In genomic region chr11:76825726-76826396, GRCh38 we compare ENCODE assay signal across 15 cellular contexts. TPM values are rescaled to one million over a fixed set of nuclear protein-coding genes. Genes with fewer than 3 reads are reported as not detected.
DNase-seq lines count a peak whose midpoint lies in the region; ATAC-seq, FAIRE-seq and TF ChIP-seq lines count a peak whose summit lies in the region.
"Had no signal": no experiment of that assay in that cellular context is flagged by ENCODE, and none has a peak within 500 bp of the region (broad histone marks: within the 10 kb centered on the region; RNA-seq: fewer than 3 reads in every experiment).

No MANE protein-coding gene starts in this region.

- H3K79me2 ChIP-seq in Loucy (ENCODE audit: insufficient read depth, low read length) = no peaks in the 10 kb centered on the region

- peaks cover 13% of the 10 kb centered on the region for H3K4me1 Mint-ChIP-seq in mesothelial cell of epicardium

- DNase-seq in mesothelial cell of epicardium (ENCODE audit: low spot score in 2 of 2, unreplicated experiment in 2 of 2) = no peak
- no peak for DNase-seq in activated CD4-positive, alpha-beta T cell treated with anti-CD3 and anti-CD28 coated beads for 4 hours
- no peak for DNase-seq in pancreas
- no peak for DNase-seq in pons (ENCODE audit: low spot score)
- DNase-seq: activated CD4-positive, alpha-beta T cell treated with anti-CD3 and anti-CD28 coated beads, Interleukin-2, amount 50 U/mL, for 48 hours; effector memory CD8-positive, alpha-beta T cell; Karpas-422; NCI-H1694 had no signal

- H3K27me3 Mint-ChIP-seq in mesothelial cell of epicardium (ENCODE audit: low read depth) = no peaks in the 10 kb centered on the region

- H3K9me3 ChIP-seq in BLaER1 (peaks cover 13% of the 10 kb centered on the region; the same call in 1 of the 2 replicates), Loucy (ENCODE audit: insufficient read depth, low read depth, low read length) (no peaks in the 10 kb centered on the region), pancreas (no peaks in the 10 kb centered on the region)

- WGBS in pancreas, 2 donors = 81 to 96% methylated on average over 1 of the region's 1 CpG

- H3K9ac ChIP-seq in BLaER1 (no peak overlapping the region), Loucy (ENCODE audit: low read depth, low read length, poor library complexity, severe bottlenecking) (no peak overlapping the region)

- H3K4me2 ChIP-seq in BLaER1 (peak overlapping the region; percentile 25; the same call in 1 of the 2 replicates), Loucy (ENCODE audit: low read depth, low read length, poor library complexity, severe bottlenecking) (peak overlapping the region; percentile 0)

- H3K36me3 ChIP-seq in BLaER1 (no peaks in the 10 kb centered on the region), Loucy (ENCODE audit: insufficient read depth, low read length) (no peaks in the 10 kb centered on the region), pancreas (no peaks in the 10 kb centered on the region)

- H3K27ac Mint-ChIP-seq in mesothelial cell of epicardium = peak overlapping the region; percentile 11
- H3K27ac Mint-ChIP-seq: activated T-helper 1 cell treated with anti-CD3 and anti-CD28 coated beads, Interleukin-12 subunit alpha, Interleukin-12 subunit beta, Interleukin-2, Interleukin-4 antibody, amounts not matched to agents 30 ng/mL and 10 ng/mL and 1 ng/mL, durations not matched to agents 14 hours and 24 hours and 36 hours; effector memory CD8-positive, alpha-beta T cell had no signal

- peaks cover 1% of the 10 kb centered on the region for H3K36me3 Mint-ChIP-seq in mesothelial cell of epicardium
- H3K36me3 Mint-ChIP-seq: natural killer cell treated with Interleukin-12 subunit alpha and Interleukin-12 subunit beta and Interleukin-15 and Interleukin-18, amount 100 ng/mL, for 72 hours had no signal

- no peak for FAIRE-seq in pancreas (lab: Jason Lieb, UNC)
- FAIRE-seq: D721Med had no signal

- no peak for ATAC-seq in pancreas
- ATAC-seq: effector memory CD8-positive, alpha-beta T cell; natural killer cell treated with Interleukin-12 subunit alpha and Interleukin-12 subunit beta and Interleukin-15 and Interleukin-18, amount 100 ng/mL, for 72 hours had no signal

- H3F3A ChIP-seq in Loucy (ENCODE audit: low read depth) = no peaks in the 10 kb centered on the region

- H3K27me3 ChIP-seq in BLaER1 = no peaks in the 10 kb centered on the region
- H3K27me3 ChIP-seq in Loucy (ENCODE audit: insufficient read depth, low read length, poor library complexity, severe bottlenecking) = no peaks in the 10 kb centered on the region
- H3K27me3 ChIP-seq in pancreas = no peaks in the 10 kb centered on the region

- H3K4me1 ChIP-seq in BLaER1 = peaks cover 8% of the 10 kb centered on the region
- peaks cover 6% of the 10 kb centered on the region for H3K4me1 ChIP-seq in Loucy (ENCODE audit: insufficient read depth, low read length, poor library complexity, severe bottlenecking)
- H3K4me1 ChIP-seq in pancreas = no peaks in the 10 kb centered on the region

- H3K9me2 ChIP-seq in Loucy (replicated peaks; ENCODE audit: low read depth, low read length) = no peaks in the 10 kb centered on the region

- no peak for TF ChIP-seq CTCF in Loucy (conservative IDR thresholded peaks at IDR 0.05; ENCODE audit: low read length)
- TF ChIP-seq CTCF in VCaP (conservative IDR thresholded peaks at IDR 0.05) = no peak
- TF ChIP-seq CTCF in mesothelial cell of epicardium (IDR thresholded peaks at IDR 0.05; ENCODE audit: unreplicated experiment) = no peak
- TF ChIP-seq CTCF in pancreas (IDR thresholded peaks at IDR 0.05) = no peak

- H3K4me3 Mint-ChIP-seq in mesothelial cell of epicardium = no peak overlapping the region
- H3K4me3 Mint-ChIP-seq: activated T-helper 1 cell treated with anti-CD3 and anti-CD28 coated beads, Interleukin-12 subunit alpha, Interleukin-12 subunit beta, Interleukin-2, Interleukin-4 antibody, amounts not matched to agents 30 ng/mL and 10 ng/mL and 1 ng/mL, durations not matched to agents 14 hours and 24 hours and 36 hours; effector memory CD8-positive, alpha-beta T cell; natural killer cell treated with Interleukin-12 subunit alpha and Interleukin-12 subunit beta and Interleukin-15 and Interleukin-18, amount 100 ng/mL, for 72 hours had no signal

- intact Hi-C loops in pancreas (cut with DNase I) = no loop called here

- H3K4me3 ChIP-seq in BLaER1 (no peak overlapping the region), Loucy (ENCODE audit: low read length, poor library complexity, severe bottlenecking) (no peak overlapping the region), pancreas (no peak overlapping the region)
- H3K4me3 ChIP-seq: SK-N-MC had no signal

- peak overlapping the region; percentile 64 for H2AFZ ChIP-seq in Loucy (ENCODE audit: low read length)

- no peaks in the 10 kb centered on the region for H4K20me1 ChIP-seq in BLaER1
- H4K20me1 ChIP-seq in Loucy (ENCODE audit: insufficient read depth, low read length, poor library complexity, severe bottlenecking) = no peaks in the 10 kb centered on the region

- H3K27ac ChIP-seq in BLaER1 (no peak overlapping the region), VCaP (peak overlapping the region; percentile 57), pancreas (no peak overlapping the region)
- H3K27ac ChIP-seq: SK-N-MC had no signal

- H3K9me3 Mint-ChIP-seq in mesothelial cell of epicardium = peaks cover 15% of the 10 kb centered on the region
- H3K9me3 Mint-ChIP-seq: effector memory CD8-positive, alpha-beta T cell; natural killer cell treated with Interleukin-12 subunit alpha and Interleukin-12 subunit beta and Interleukin-15 and Interleukin-18, amount 100 ng/mL, for 72 hours had no signal

RNA-seq across cellular contexts. Expression of gene ACER3, which starts 34.9 kb away (rescaled TPM):
- 15.1 to 17.5 TPM (median 16.5 TPM) in 3 replicates for total RNA-seq in mesothelial cell of epicardium
- 10 to 100 TPM in 1 of 6 donors, 1 to 10 TPM in 5; 4.9 to 13.2 (median 7.4) TPM for total RNA-seq in pancreas
- 1 to 10 TPM; 2.0 to 2.6 TPM for polyA plus RNA-seq in pancreas

RNA-seq across cellular contexts. Expression of gene TSKU, which starts 42.7 kb away (rescaled TPM):
- total RNA-seq in mesothelial cell of epicardium (39.3 to 43.7 TPM (median 42.8 TPM) in 3 replicates), pancreas (10 to 100 TPM in 5 of 6 donors, 1 to 10 TPM in 1; 9.7 to 25.2 (median 12.1) TPM)
- 1 to 10 TPM; 2.7 to 5.0 TPM for polyA plus RNA-seq in pancreas
- total RNA-seq: natural killer cell treated with Interleukin-12 subunit alpha and Interleukin-12 subunit beta and Interleukin-15 and Interleukin-18, amount 100 ng/mL, for 72 hours had no signal
